Comparison of ENCODE assay signal across 16 cellular contexts in the genomic region with DNA sequence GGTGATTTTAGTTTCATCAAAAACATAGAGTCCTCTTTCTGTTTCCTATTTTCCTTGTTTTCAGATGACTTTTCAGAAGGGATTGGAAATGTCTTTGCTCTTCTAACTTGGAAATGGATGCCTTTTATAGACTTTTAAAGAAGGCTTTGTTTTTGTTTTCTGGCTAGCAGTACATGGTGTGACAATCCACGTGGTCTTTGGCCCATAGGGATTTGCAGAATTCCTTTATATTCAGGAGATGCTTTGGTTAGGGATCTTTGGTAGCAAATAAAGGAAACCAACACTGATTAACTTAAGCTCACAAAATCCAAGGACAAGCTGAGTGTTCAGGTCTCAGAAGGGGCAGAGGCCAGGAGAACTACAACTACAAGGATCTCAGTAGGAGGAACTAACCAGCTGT. TPM values are rescaled to one million over a fixed set of nuclear protein-coding genes. Genes with fewer than 3 reads are reported as not detected.
A peak's percentile ranks its signal among the peaks of the same experiment; 100 is the strongest.
DNase-seq lines count a peak whose midpoint lies in the region; ATAC-seq and TF ChIP-seq lines count a peak whose summit lies in the region.
"Had no signal": no experiment of that assay in that cellular context is flagged by ENCODE, and none has a peak within 500 bp of the region (broad histone marks: within the 10 kb centered on the region; RNA-seq: fewer than 3 reads in every experiment).

No MANE protein-coding gene starts in this region.

- ATAC-seq in sciatic nerve: peak; percentile 64
- ATAC-seq in HG03025 (IDR thresholded peaks at IDR 0.05; ENCODE audit: low FRiP score, unreplicated experiment): no peak
- ATAC-seq in HG02798 (IDR thresholded peaks at IDR 0.05; ENCODE audit: poor library complexity, unreplicated experiment): no peak
- ATAC-seq: HepG2 had no signal

- TF ChIP-seq CTCF in foreskin fibroblast (IDR thresholded peaks at IDR 0.05; ENCODE audit: low read depth, low read length): no peak

- in situ Hi-C loops in SK-MEL-5 (cut with HindIII; ENCODE audit: low pct_unique_long_range_greater_than_20kb, low sequenced_read_pairs): no loop called here

- intact Hi-C loops in sciatic nerve (cut with DNase I): no loop called here

- H3K4me3 ChIP-seq in foreskin fibroblast (ENCODE audit: low read depth in 1 of 2, low read length in 2 of 2): no peak overlapping the region
- H3K4me3 ChIP-seq: BLaER1 had no signal

- DNase-seq in COLO829 (ENCODE audit: low spot score): peak; percentile 56
- peak; percentile 70 for DNase-seq in SK-MEL-5 (ENCODE audit: low read depth, low spot score)
- peak; percentile 12 for DNase-seq in medulla oblongata (ENCODE audit: extremely low spot score)
- no peak for DNase-seq in sciatic nerve (ENCODE audit: low spot score)
- no peak for DNase-seq in foreskin fibroblast
- DNase-seq: 8988T, AML-193, Calu3, DMS 273 treated with DMSO at 0.1 percent for 48 hours, GOT3, H9 had no signal

RNA-seq across cellular contexts. Expression of a gene that starts 58.5 kb away (rescaled TPM):
- 0.37 TPM in 1 of 2 replicates, not detected in the other for total RNA-seq in SK-MEL-5 (2014; rRNA removed; shearing (Covaris generic))
- polyA plus RNA-seq in SK-MEL-5 (2015; cell fraction: cytosol; rRNA removed): not detected in 2 replicates
- polyA plus RNA-seq in SK-MEL-5 (2015; cell fraction: nucleus; rRNA removed): not detected in 2 replicates
- not detected for total RNA-seq in sciatic nerve
- total RNA-seq: Calu3, Daoy, H9, HepG2 had no signal
- polyA plus RNA-seq: HepG2 had no signal

RNA-seq across cellular contexts. Expression of a gene that starts 58.5 kb away (rescaled TPM):
- total RNA-seq in SK-MEL-5 (2014; rRNA removed; shearing (Covaris generic)): 23.7 and 24.0 TPM in 2 replicates
- polyA plus RNA-seq in SK-MEL-5 (2015; cell fraction: cytosol; rRNA removed): 18.1 and 20.4 TPM in 2 replicates
- polyA plus RNA-seq in SK-MEL-5 (2015; cell fraction: nucleus; rRNA removed): 55.7 and 78.7 TPM in 2 replicates
- total RNA-seq in sciatic nerve: 31.8 TPM

Comparison
In these comparisons a context has a peak if more than half of its experiments do, and no peak if none do; other contexts are left out.
1. DNase-seq: peak in COLO829 (single experiment), SK-MEL-5 (single experiment) and medulla oblongata (single experiment); none in sciatic nerve (single experiment) and foreskin fibroblast (0 of 2).